8 cellular contexts compared by ENCODE assay signal in the genomic region with DNA sequence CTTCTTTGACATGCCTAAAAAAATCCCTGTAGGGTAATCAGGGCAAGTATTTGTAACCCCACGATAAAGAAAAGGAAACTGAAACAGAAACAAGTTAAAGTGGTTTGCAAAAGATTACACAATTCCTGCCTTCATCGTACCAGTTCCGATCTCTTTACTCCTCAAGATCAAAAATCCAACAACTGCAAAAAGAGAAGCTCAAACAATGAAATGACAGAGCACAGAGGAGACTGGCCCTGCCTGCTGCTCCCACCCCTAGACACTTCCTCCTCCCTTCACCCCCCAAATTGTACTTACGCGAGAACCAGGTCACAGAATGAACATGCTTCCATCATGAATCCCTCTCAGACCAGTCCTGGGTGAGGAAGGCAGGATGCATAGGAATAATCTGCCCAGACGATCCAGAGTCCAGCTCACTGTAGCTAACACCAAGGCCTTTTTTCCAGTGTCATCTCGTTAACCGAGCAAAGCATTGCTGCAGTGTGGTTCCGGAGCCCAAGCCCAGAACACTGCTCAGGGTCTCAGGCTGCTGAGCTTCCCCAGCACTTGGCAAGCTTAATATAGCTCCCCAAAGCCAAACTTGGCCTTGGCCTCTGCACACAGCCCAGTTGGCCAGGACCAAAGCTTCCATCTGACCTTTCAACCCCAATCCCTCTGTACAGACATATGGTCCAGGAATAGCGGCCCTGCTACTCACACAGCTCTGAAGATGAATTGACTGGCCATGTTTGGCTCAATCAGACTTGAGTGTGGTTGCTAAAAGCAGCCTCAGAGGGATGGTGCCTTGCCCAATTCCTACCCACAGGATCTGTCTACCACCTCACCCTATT. TPM values are rescaled to one million over a fixed set of nuclear protein-coding genes. Genes with fewer than 3 reads are reported as not detected.
DNase-seq lines count a peak whose midpoint lies in the region; ATAC-seq and TF ChIP-seq lines count a peak whose summit lies in the region.

No MANE protein-coding gene starts in this region.

- WGBS in stomach, 5 donors = 40 to 56% (median 52%) methylated on average over 8 to 10 of the region's 10 CpGs

- ATAC-seq in GM21360 (IDR thresholded peaks at IDR 0.05; ENCODE audit: unreplicated experiment) = peak; percentile 54
- no peak for ATAC-seq in left colon
- ATAC-seq in HG02970 (IDR thresholded peaks at IDR 0.05; ENCODE audit: low FRiP score, unreplicated experiment) = no peak

- H3K36me3 ChIP-seq in stomach (no peaks in the 10 kb centered on the region), Caco-2 (ENCODE audit: control insufficient read depth, insufficient read depth, low read length) (no peaks in the 10 kb centered on the region)

- no peak for TF ChIP-seq POLR2A in stomach (IDR thresholded peaks at IDR 0.05)

- intact Hi-C loops in stomach (cut with DNase I; ENCODE audit: low total_unique reads) = no loop called here
- intact Hi-C loops in left colon (cut with DNase I, micrococcal nuclease) = no loop called here
- intact Hi-C loops in Caco-2 (cut with micrococcal nuclease; ENCODE audit: unreplicated experiment) = no loop called here

- H3K27me3 ChIP-seq in stomach (no peaks in the 10 kb centered on the region), Caco-2 (replicated peaks; ENCODE audit: control insufficient read depth, insufficient read depth, low read length) (peaks cover 2% of the 10 kb centered on the region; the same call in 1 of the 2 replicates)

- H3K9me3 Mint-ChIP-seq in Caco-2 (ENCODE audit: unreplicated experiment) = no peaks in the 10 kb centered on the region

- H3K4me1 ChIP-seq in stomach (peaks cover 0 to 27% (median 3%) of the 10 kb centered on the region in 4 donors), Caco-2 (no peaks in the 10 kb centered on the region)

- H3K4me3 Mint-ChIP-seq in Caco-2 (ENCODE audit: unreplicated experiment) = no peak overlapping the region

- H3K27ac Mint-ChIP-seq in Caco-2 (ENCODE audit: unreplicated experiment) = no peak overlapping the region

- H3K4me3 ChIP-seq in fibroblast of the aortic adventitia (ENCODE audit: low read depth, low read length) (peak overlapping the region; percentile 53), stomach (peak overlapping the region in 2 of 4 donors; percentile 8 to 17), Caco-2 (ENCODE audit: low read depth, low read length) (no peak overlapping the region)

- no peaks in the 10 kb centered on the region for H3K4me1 Mint-ChIP-seq in Caco-2 (ENCODE audit: low read depth, unreplicated experiment)

- no peaks in the 10 kb centered on the region for H3K9me3 ChIP-seq in stomach
- H3K9me3 ChIP-seq in Caco-2 = no peaks in the 10 kb centered on the region

- peak; percentile 78 for DNase-seq in MV-4-11 (lab: John Stamatoyannopoulos, UW)
- peak; percentile 58 for DNase-seq in fibroblast of the aortic adventitia (ENCODE audit: low read depth)
- DNase-seq in stomach = no peak
- no peak for DNase-seq in GM19238 (ENCODE audit: insufficient read length, low spot score)
- DNase-seq in left colon = no peak
- DNase-seq in Caco-2 = no peak

- no peaks in the 10 kb centered on the region for H3K36me3 Mint-ChIP-seq in Caco-2 (ENCODE audit: insufficient read depth, unreplicated experiment)

- H3K27me3 Mint-ChIP-seq in Caco-2 (ENCODE audit: insufficient read depth, unreplicated experiment) = peaks cover 12% of the 10 kb centered on the region

- TF ChIP-seq CTCF in fibroblast of the aortic adventitia (IDR thresholded peaks at IDR 0.05; ENCODE audit: insufficient read depth, low read length) = no peak
- TF ChIP-seq CTCF in stomach (IDR thresholded peaks at IDR 0.05) = no peak
- TF ChIP-seq CTCF in Caco-2 (IDR thresholded peaks at IDR 0.05; ENCODE audit: insufficient read depth in 1 of 2, low read depth in 1 of 2, low read length in 1 of 2, severe bottlenecking in 1 of 2, unreplicated experiment in 1 of 2) = no peak

- POLR2A ChIA-PET in Caco-2 (lab: Charles Lee) = interaction anchor here (0.6 kb wide), 1 partner anchor 41 kb away, joined by 3 read pairs; no protein-coding TSS in a partner anchor

- CTCF ChIA-PET in Caco-2 (lab: Charles Lee) = no interaction called here

- TF ChIP-seq EP300 in stomach (IDR thresholded peaks at IDR 0.05) = no peak

- no TSS peak for BruUV-seq in Caco-2 (replicated peaks; lab: Mats Ljungman, UMichigan)

- H3K27ac ChIP-seq in stomach = peak overlapping the region; percentile 5 to 74 (median 73)

RNA-seq across cellular contexts. Expression of gene RXRG, which starts 20.3 kb away (rescaled TPM):
- total RNA-seq in fibroblast of the aortic adventitia (ENCODE audit: low replicate concordance) (not detected in 2 replicates), stomach (1 to 10 TPM in 1 of 5 donors, under 1 TPM in 1, not detected in 3; 0.43 to 1.8 TPM), left colon (under 1 TPM; 0.27 to 0.78 TPM), Caco-2 (2022) (not detected in 2 replicates)
- 1 to 10 TPM in 2 of 3 donors, under 1 TPM in 1; 0.50 to 2.9 (median 1.4) TPM for polyA plus RNA-seq in stomach

Comparison
In these comparisons a context has a peak if more than half of its experiments do, and no peak if none do; other contexts are left out.
1. DNase-seq: peak in MV-4-11 (single experiment) and fibroblast of the aortic adventitia (single experiment); none in stomach (single experiment), GM19238 (single experiment), left colon (0 of 2) and Caco-2 (0 of 2).